Comparison of ENCODE assay signal across 12 cellular contexts in genomic region chr2:223936862-223937326, GRCh38. TPM values are rescaled to one million over a fixed set of nuclear protein-coding genes. Genes with fewer than 3 reads are reported as not detected.
A peak's percentile ranks its signal among the peaks of the same experiment; 100 is the strongest.
DNase-seq lines count a peak whose midpoint lies in the region; ATAC-seq, FAIRE-seq and TF ChIP-seq lines count a peak whose summit lies in the region.
"Had no signal": no experiment of that assay in that cellular context is flagged by ENCODE, and none has a peak within 500 bp of the region (broad histone marks: within the 10 kb centered on the region; RNA-seq: fewer than 3 reads in every experiment).

No MANE protein-coding gene starts in this region.

- peaks cover 62% of the 10 kb centered on the region for H3K4me1 Mint-ChIP-seq in activated naive CD4-positive, alpha-beta T cell treated with anti-CD3 and anti-CD28 coated beads for 36 hours (ENCODE audit: low read depth)

- POLR2A ChIA-PET in endothelial cell of umbilical vein (lab: Charles Lee): no interaction called here

- TF ChIP-seq CTCF in endothelial cell of umbilical vein (IDR thresholded peaks at IDR 0.05; ENCODE audit: extremely low read depth in 1 of 2, insufficient read depth in 1 of 2, low read depth in 1 of 2, low read length in 2 of 2) (no peak), thoracic aorta (IDR thresholded peaks at IDR 0.05) (no peak)

- H3K4me3 Mint-ChIP-seq in activated naive CD4-positive, alpha-beta T cell treated with anti-CD3 and anti-CD28 coated beads for 36 hours: no peak overlapping the region
- H3K4me3 Mint-ChIP-seq: nephron progenitor cell had no signal

- ATAC-seq in thoracic aorta (ENCODE audit: insufficient number of reproducible peaks, low FRiP score, low read depth): no peak
- ATAC-seq in GM19467 (IDR thresholded peaks at IDR 0.05; ENCODE audit: unreplicated experiment): no peak

- H3K27me3 ChIP-seq in SJSA1 (replicated peaks) (no peaks in the 10 kb centered on the region), endothelial cell of umbilical vein (ENCODE audit: control insufficient read depth in 2 of 2, insufficient read depth in 2 of 2, low read length in 2 of 2) (no peaks in the 10 kb centered on the region), thoracic aorta (replicated peaks; ENCODE audit: insufficient read depth) (no peaks in the 10 kb centered on the region)
- H3K27me3 ChIP-seq: upper lobe of left lung had no signal

- peak overlapping the region; percentile 8 for H3K9ac ChIP-seq in endothelial cell of umbilical vein (replicated peaks; ENCODE audit: extremely low read depth, insufficient read depth, low read length)

- intact Hi-C loops in activated naive CD4-positive, alpha-beta T cell treated with anti-CD3 and anti-CD28 coated beads for 36 hours (cut with micrococcal nuclease): no loop called here
- intact Hi-C loops in endothelial cell of umbilical vein (cut with micrococcal nuclease): loop anchor here (1.0 kb wide), 2 partner anchors 8 to 13 kb away; partner anchors contain the start of gene WDFY1

- CTCF ChIA-PET in activated naive CD4-positive, alpha-beta T cell treated with anti-CD3 and anti-CD28 coated beads for 36 hours (lab: Charles Lee): interaction anchor here (1.6 kb wide), 1 partner anchor 33 kb away, joined by 7 read pairs; no protein-coding TSS in a partner anchor
- CTCF ChIA-PET in endothelial cell of umbilical vein (lab: Charles Lee): interaction anchor here (1.0 to 2.7 kb wide), 3 partner anchors 10 to 17 kb away, joined by 3 to 13 read pairs (median 4); no protein-coding TSS in a partner anchor

- H2AFZ ChIP-seq in endothelial cell of umbilical vein (ENCODE audit: low read depth, low read length): no peak overlapping the region

- peaks cover 95% of the 10 kb centered on the region for H3K79me2 ChIP-seq in endothelial cell of umbilical vein (ENCODE audit: control insufficient read depth, insufficient read depth, low read length)

- H3K4me3 ChIP-seq in SJSA1: no peak overlapping the region
- peak overlapping the region in 1 of 3 experiments; percentile 30 for H3K4me3 ChIP-seq in endothelial cell of umbilical vein (replicated peaks in 1 of 3; ENCODE audit: insufficient read depth in 1 of 3, low read depth in 1 of 3, low read length in 3 of 3)
- H3K4me3 ChIP-seq in thoracic aorta: peak overlapping the region; percentile 22
- H3K4me3 ChIP-seq: upper lobe of left lung had no signal

- no peak for TF ChIP-seq POLR2A in endothelial cell of umbilical vein (IDR thresholded peaks at IDR 0.05; ENCODE audit: low read depth, low read length)

- H3K27ac ChIP-seq in SJSA1: peak overlapping the region; percentile 82
- peak overlapping the region; percentile 46 for H3K27ac ChIP-seq in endothelial cell of umbilical vein (ENCODE audit: insufficient read depth, low read depth, low read length)
- peak overlapping the region in 1 of 2 donors; percentile 38 for H3K27ac ChIP-seq in thoracic aorta
- H3K27ac ChIP-seq: upper lobe of left lung had no signal

- H3K4me2 ChIP-seq in endothelial cell of umbilical vein (ENCODE audit: insufficient read depth, low read length): peak overlapping the region; percentile 83

- peaks cover 91% of the 10 kb centered on the region for H3K4me1 ChIP-seq in SJSA1 (replicated peaks)
- H3K4me1 ChIP-seq in endothelial cell of umbilical vein (ENCODE audit: control insufficient read depth, extremely low read depth, insufficient read depth, low read length): peaks cover 39% of the 10 kb centered on the region
- peaks cover 67 to 91% of the 10 kb centered on the region in 2 donors for H3K4me1 ChIP-seq in thoracic aorta (ENCODE audit: control insufficient read depth in 1 of 2, low read depth in 2 of 2)

- no peaks in the 10 kb centered on the region for H4K20me1 ChIP-seq in endothelial cell of umbilical vein (replicated peaks; ENCODE audit: control insufficient read depth, extremely low read depth, insufficient read depth, low read length)

- no peaks in the 10 kb centered on the region for H3K27me3 Mint-ChIP-seq in activated naive CD4-positive, alpha-beta T cell treated with anti-CD3 and anti-CD28 coated beads for 36 hours (ENCODE audit: low read depth)

- peaks cover 15% of the 10 kb centered on the region for H3K9me3 Mint-ChIP-seq in activated naive CD4-positive, alpha-beta T cell treated with anti-CD3 and anti-CD28 coated beads for 36 hours

- no peaks in the 10 kb centered on the region for H3K9me1 ChIP-seq in endothelial cell of umbilical vein (replicated peaks; ENCODE audit: control insufficient read depth, extremely low read depth, insufficient read depth, low read length)

- DNase-seq in activated naive CD4-positive, alpha-beta T cell treated with anti-CD3 and anti-CD28 coated beads for 36 hours: no peak
- DNase-seq in activated naive CD4-positive, alpha-beta T cell treated with anti-CD3 and anti-CD28 coated beads, Interleukin-2, amount 50 U/mL, for 16 hours: no peak
- DNase-seq in SJSA1 (ENCODE audit: low read depth in 1 of 2, low spot score in 2 of 2): peak in 1 of 2 experiments; percentile 55
- peak; percentile 77 for DNase-seq in endothelial cell of umbilical vein (ENCODE audit: low read depth, low spot score)
- no peak for DNase-seq in thoracic aorta (ENCODE audit: low spot score)
- DNase-seq in central memory CD4-positive, alpha-beta T cell: no peak
- no peak for DNase-seq in A172 (ENCODE audit: low spot score)
- DNase-seq: NCI-H526, nephron progenitor cell, upper lobe of left lung had no signal

- peak; percentile 72 for FAIRE-seq in endothelial cell of umbilical vein (lab: Jason Lieb, UNC)
- FAIRE-seq: colon had no signal

- dilution Hi-C loops in endothelial cell of umbilical vein (cut with MboI; ENCODE audit: extremely low pct_ligation_motif_present, low sequenced_read_pairs): no loop called here

- H3K36me3 ChIP-seq in SJSA1: peaks cover 15% of the 10 kb centered on the region
- no peaks in the 10 kb centered on the region for H3K36me3 ChIP-seq in endothelial cell of umbilical vein (ENCODE audit: control insufficient read depth in 2 of 2, extremely low read depth in 1 of 2, insufficient read depth in 2 of 2, low read length in 2 of 2)
- no peaks in the 10 kb centered on the region for H3K36me3 ChIP-seq in thoracic aorta
- H3K36me3 ChIP-seq: upper lobe of left lung had no signal

- no TSS peak for BruUV-seq in endothelial cell of umbilical vein (replicated peaks; lab: Mats Ljungman, UMichigan)

- peak overlapping the region; percentile 53 for H3K27ac Mint-ChIP-seq in activated naive CD4-positive, alpha-beta T cell treated with anti-CD3 and anti-CD28 coated beads for 36 hours
- H3K27ac Mint-ChIP-seq: nephron progenitor cell had no signal

- no peaks in the 10 kb centered on the region for H3K9me3 ChIP-seq in SJSA1 (replicated peaks)
- H3K9me3 ChIP-seq in endothelial cell of umbilical vein (replicated peaks; ENCODE audit: control insufficient read depth, insufficient read depth, low read length): no peaks in the 10 kb centered on the region
- H3K9me3 ChIP-seq in thoracic aorta: no peaks in the 10 kb centered on the region
- H3K9me3 ChIP-seq: upper lobe of left lung had no signal

- H3K36me3 Mint-ChIP-seq in activated naive CD4-positive, alpha-beta T cell treated with anti-CD3 and anti-CD28 coated beads for 36 hours (ENCODE audit: low read depth): peaks cover 17% of the 10 kb centered on the region

TF ChIP-seq in endothelial cell of umbilical vein, 7 proteins besides CTCF, POLR2A, EP300 and RAD21:
- TF ChIP-seq EZH2 (IDR thresholded peaks at IDR 0.05; ENCODE audit: borderline replicate concordance, low read depth, low read length, severe bottlenecking) (no peak), JUN (IDR thresholded peaks at IDR 0.05; ENCODE audit: borderline replicate concordance, insufficient read depth, insufficient read length, low read depth) (no peak), GATA2 (IDR thresholded peaks at IDR 0.05; ENCODE audit: insufficient read depth, insufficient read length, low read depth, low read length) (no peak), MYC (IDR thresholded peaks at IDR 0.05; ENCODE audit: low read depth, low read length) (no peak), MAX (IDR thresholded peaks at IDR 0.05; ENCODE audit: insufficient read depth, insufficient read length) (no peak), FOS (IDR thresholded peaks at IDR 0.05; ENCODE audit: borderline replicate concordance, insufficient read depth, low read length) (peak; percentile 4), POLR2AphosphoS5 (IDR thresholded peaks at IDR 0.05; ENCODE audit: insufficient read depth, low read depth, low read length) (no peak)
TF ChIP-seq in endothelial cell of umbilical vein: peak in this region for 1.

RNA-seq across cellular contexts. Expression of gene WDFY1, which starts 8.2 kb away (rescaled TPM):
- 10 to 100 TPM; 39.4 to 39.9 TPM for total RNA-seq in activated naive CD4-positive, alpha-beta T cell treated with anti-CD3 and anti-CD28 coated beads for 36 hours
- total RNA-seq in SJSA1 (2014; rRNA removed; shearing (Covaris generic)): 126 and 145 TPM in 2 replicates
- total RNA-seq in endothelial cell of umbilical vein (66.0 and 68.7 TPM in 2 replicates), thoracic aorta (10 to 100 TPM; 51.4 to 64.0 TPM)
- polyA plus RNA-seq in endothelial cell of umbilical vein: 48.9 and 54.7 TPM in 2 replicates
- 34.6 and 37.4 TPM in 2 replicates for polyA plus RNA-seq in endothelial cell of umbilical vein (2011; cell fraction: cytosol; rRNA removed)
- polyA plus RNA-seq in endothelial cell of umbilical vein (2011; cell fraction: nucleus; rRNA removed): 134 and 138 TPM in 2 replicates
- polyA plus RNA-seq in endothelial cell of umbilical vein (2012): 65.7 and 67.9 TPM in 2 replicates
- 390 and 408 TPM in 2 replicates for polyA minus RNA-seq in endothelial cell of umbilical vein
- polyA minus RNA-seq in endothelial cell of umbilical vein (2011; cell fraction: cytosol; rRNA and poly(A)+ RNA removed): 12.9 TPM
- 164 and 166 TPM in 2 replicates for polyA minus RNA-seq in endothelial cell of umbilical vein (2011; cell fraction: nucleus; rRNA and poly(A)+ RNA removed)
- total RNA-seq in A172 (2014; rRNA removed; shearing (Covaris generic)): 70.9 and 78.5 TPM in 2 replicates

RNA-seq across cellular contexts. Expression of gene MRPL44, which starts 20.4 kb away (rescaled TPM):
- 10 to 100 TPM; 39.1 to 41.3 TPM for total RNA-seq in activated naive CD4-positive, alpha-beta T cell treated with anti-CD3 and anti-CD28 coated beads for 36 hours
- total RNA-seq in SJSA1 (2014; rRNA removed; shearing (Covaris generic)): 47.2 and 55.6 TPM in 2 replicates
- total RNA-seq in endothelial cell of umbilical vein: 27.7 and 31.5 TPM in 2 replicates
- polyA plus RNA-seq in endothelial cell of umbilical vein: 17.1 and 19.2 TPM in 2 replicates
- polyA plus RNA-seq in endothelial cell of umbilical vein (2011; cell fraction: cytosol; rRNA removed): 19.0 and 19.7 TPM in 2 replicates
- 9.5 and 10.3 TPM in 2 replicates for polyA plus RNA-seq in endothelial cell of umbilical vein (2011; cell fraction: nucleus; rRNA removed)
- 24.2 and 27.9 TPM in 2 replicates for polyA plus RNA-seq in endothelial cell of umbilical vein (2012)
- 6.6 and 6.7 TPM in 2 replicates for polyA minus RNA-seq in endothelial cell of umbilical vein
- polyA minus RNA-seq in endothelial cell of umbilical vein (2011; cell fraction: cytosol; rRNA and poly(A)+ RNA removed): 14.2 TPM
- polyA minus RNA-seq in endothelial cell of umbilical vein (2011; cell fraction: nucleus; rRNA and poly(A)+ RNA removed): 6.2 and 8.1 TPM in 2 replicates
- 10 to 100 TPM; 20.5 to 22.7 TPM for total RNA-seq in thoracic aorta
- total RNA-seq in A172 (2014; rRNA removed; shearing (Covaris generic)): 63.1 and 69.4 TPM in 2 replicates
